In genomic region chr10:124936813-124937212, GRCh38 we compare ENCODE assay signal across 27 cellular contexts.
"Had no signal": no experiment of that assay in that cellular context is flagged by ENCODE, and none has a peak within 500 bp of the region (broad histone marks: within the 10 kb centered on the region; RNA-seq: fewer than 3 reads in every experiment).

No MANE protein-coding gene starts in this region.

- DNase-seq: stimulated activated CD4-positive, alpha-beta T cell treated with anti-CD3 and anti-CD28 coated beads, Interleukin-2, amount 100 ng/mL, for 48 hours; stimulated activated CD4-positive, alpha-beta T cell treated with anti-CD3 and anti-CD28 coated beads, Interleukin-4, amount 100 ng/mL, for 1 hour; stimulated activated CD4-positive, alpha-beta T cell treated with anti-CD3 and anti-CD28 coated beads, Interleukin-4, amount 100 ng/mL, for 24 hours; stimulated activated CD4-positive, alpha-beta T cell treated with anti-CD3 and anti-CD28 coated beads, Interleukin-4, amount 100 ng/mL, for 4 hours; stimulated activated CD8-positive, alpha-beta memory T cell treated with anti-CD3 and anti-CD28 coated beads, Interleukin-4, amount 100 ng/mL, for 48 hours; stimulated activated naive B cell treated with anti-CD40 and anti-IgM and Interleukin-4, amounts not matched to agents 10 μg/mL and 1 μg/mL and 100 μg/mL, for 72 hours; stimulated activated naive CD4-positive, alpha-beta T cell; stimulated activated naive CD4-positive, alpha-beta T cell treated with Interleukin-2 at 50 U/mL for 16 hours; stimulated activated naive CD8-positive, alpha-beta T cell treated with anti-CD3 and anti-CD28 coated beads, Interleukin-15, amount 100 ng/mL, for 72 hours; stimulated activated naive CD8-positive, alpha-beta T cell treated with anti-CD3 and anti-CD28 coated beads, Interleukin-15, Interleukin-2, amounts not matched to agents 100 U/mL and 50 U/mL, for 24 hours; stomach; substantia nigra; testis; thyroid gland; tibial artery; transverse colon; upper lobe of right lung; uterus had no signal

- H3K27me3 Mint-ChIP-seq: stimulated activated memory B cell treated with anti-CD40 and anti-IgM and Interleukin-4, amounts not matched to agents 10 μg/mL and 1 μg/mL and 100 μg/mL, for 72 hours; stimulated activated naive B cell treated with anti-CD40 and anti-IgM and Interleukin-4, amounts not matched to agents 10 μg/mL and 1 μg/mL and 100 μg/mL, for 72 hours; stimulated activated naive CD8-positive, alpha-beta T cell treated with anti-CD3 and anti-CD28 coated beads, Interleukin-15, amount 100 ng/mL, for 72 hours; stimulated activated naive CD8-positive, alpha-beta T cell treated with anti-CD3 and anti-CD28 coated beads, Interleukin-15, Interleukin-2, amounts not matched to agents 100 ng/mL and 50 ng/mL, for 24 hours; type B pancreatic cell had no signal

- H3K36me3 ChIP-seq: stomach, suprapubic skin, thoracic aorta, thyroid gland, tibial artery, tibial nerve, transverse colon, upper lobe of left lung, upper lobe of right lung, uterus, vagina had no signal

- ATAC-seq: stimulated activated effector memory CD8-positive, alpha-beta T cell treated with anti-CD3 and anti-CD28 coated beads, Interleukin-12 subunit alpha, Interleukin-12 subunit beta, amount 100 ng/mL, for 72 hours; stimulated activated memory B cell treated with anti-CD40 and anti-IgM and Interleukin-4, amounts not matched to agents 10 μg/mL and 1 μg/mL and 100 μg/mL, for 72 hours; stimulated activated naive B cell treated with anti-CD40 and anti-IgM and Interleukin-4, amounts not matched to agents 10 μg/mL and 1 μg/mL and 100 μg/mL, for 72 hours; stimulated activated naive CD8-positive, alpha-beta T cell treated with anti-CD3 and anti-CD28 coated beads, Interleukin-15, amount 100 ng/mL, for 72 hours; stimulated activated naive CD8-positive, alpha-beta T cell treated with anti-CD3 and anti-CD28 coated beads, Interleukin-15, Interleukin-2, amounts not matched to agents 100 U/mL and 50 U/mL, for 24 hours; upper lobe of right lung had no signal

- H3K36me3 Mint-ChIP-seq: stimulated activated effector memory CD8-positive, alpha-beta T cell treated with anti-CD3 and anti-CD28 coated beads, Interleukin-12 subunit alpha, Interleukin-12 subunit beta, amount 100 ng/mL, for 72 hours had no signal

- H3K4me1 ChIP-seq: upper lobe of right lung had no signal

- H3K9me3 ChIP-seq: stomach, suprapubic skin, testis, thoracic aorta, thyroid gland, tibial artery, transverse colon, upper lobe of left lung, upper lobe of right lung, uterus, vagina had no signal

- H3K4me3 Mint-ChIP-seq: stimulated activated effector memory CD8-positive, alpha-beta T cell treated with anti-CD3 and anti-CD28 coated beads, Interleukin-12 subunit alpha, Interleukin-12 subunit beta, amount 100 ng/mL, for 72 hours; stimulated activated memory B cell treated with anti-CD40 and anti-IgM and Interleukin-4, amounts not matched to agents 10 μg/mL and 1 μg/mL and 100 μg/mL, for 72 hours; stimulated activated naive B cell treated with anti-CD40 and anti-IgM and Interleukin-4, amounts not matched to agents 10 μg/mL and 1 μg/mL and 100 μg/mL, for 72 hours; stimulated activated naive CD8-positive, alpha-beta T cell treated with anti-CD3 and anti-CD28 coated beads, Interleukin-15, amount 100 ng/mL, for 72 hours; stimulated activated naive CD8-positive, alpha-beta T cell treated with anti-CD3 and anti-CD28 coated beads, Interleukin-15, Interleukin-2, amounts not matched to agents 100 ng/mL and 50 ng/mL, for 24 hours; type B pancreatic cell had no signal

- H3K4me3 ChIP-seq: stomach, suprapubic skin, testis, thoracic aorta, thyroid gland, tibial artery, tibial nerve, transverse colon, upper lobe of left lung, upper lobe of right lung, uterus, vagina had no signal

- H3K27ac Mint-ChIP-seq: stimulated activated memory B cell treated with anti-CD40 and anti-IgM and Interleukin-4, amounts not matched to agents 10 μg/mL and 1 μg/mL and 100 μg/mL, for 72 hours; stimulated activated naive B cell treated with anti-CD40 and anti-IgM and Interleukin-4, amounts not matched to agents 10 μg/mL and 1 μg/mL and 100 μg/mL, for 72 hours; stimulated activated naive CD8-positive, alpha-beta T cell treated with anti-CD3 and anti-CD28 coated beads, Interleukin-15, amount 100 ng/mL, for 72 hours; stimulated activated naive CD8-positive, alpha-beta T cell treated with anti-CD3 and anti-CD28 coated beads, Interleukin-15, Interleukin-2, amounts not matched to agents 100 ng/mL and 50 ng/mL, for 24 hours; type B pancreatic cell had no signal

- H3K27me3 ChIP-seq: stomach, suprapubic skin, testis, thyroid gland, tibial artery, tibial nerve, transverse colon, upper lobe of left lung, upper lobe of right lung, uterus, vagina had no signal

- H3K27ac ChIP-seq: stomach, suprapubic skin, testis, thoracic aorta, thyroid gland, tibial artery, tibial nerve, transverse colon, upper lobe of left lung, upper lobe of right lung, uterus, vagina had no signal

- H3K9me3 Mint-ChIP-seq: type B pancreatic cell had no signal
